In the genomic region with DNA sequence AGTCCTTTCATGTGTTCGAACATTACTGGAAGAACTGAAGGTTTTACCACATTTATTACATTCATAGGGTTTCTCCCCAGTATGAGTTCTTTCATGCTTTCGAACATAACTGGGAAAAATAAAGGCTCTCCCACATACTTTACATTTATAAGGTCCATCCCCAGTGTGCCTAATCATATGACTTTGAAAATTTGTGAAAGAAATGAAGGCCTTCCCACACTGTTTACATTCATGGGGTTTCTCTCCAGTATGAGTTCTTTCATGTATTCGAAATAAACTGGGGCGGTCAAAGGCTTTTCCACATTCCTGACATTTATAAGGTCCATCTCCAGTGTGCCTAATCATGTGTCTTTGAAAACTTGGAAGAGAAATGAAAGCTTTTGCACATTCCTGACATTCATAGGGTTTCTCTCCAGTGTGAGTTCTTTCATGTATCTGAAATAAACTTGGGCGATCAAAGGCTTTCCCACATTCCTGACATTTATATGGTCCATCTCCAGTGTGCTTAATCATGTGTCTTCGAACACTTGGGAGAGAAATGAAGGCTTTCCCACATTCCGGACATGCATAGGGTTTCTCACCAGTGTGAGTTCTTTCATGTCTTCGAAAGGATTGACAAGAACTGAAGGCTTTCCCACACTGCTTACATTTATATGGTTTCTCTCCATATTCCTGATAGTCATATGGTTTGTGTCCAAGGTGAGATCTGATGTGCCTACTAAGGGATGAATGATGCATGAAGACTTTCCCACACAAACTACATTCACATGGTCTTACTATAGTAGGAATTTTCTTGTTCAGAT, we compare ENCODE assay signal across 9 cellular contexts. TPM values are rescaled to one million over a fixed set of nuclear protein-coding genes. Genes with fewer than 3 reads are reported as not detected.
DNase-seq lines count a peak whose midpoint lies in the region; ATAC-seq and TF ChIP-seq lines count a peak whose summit lies in the region.
"Had no signal": no experiment of that assay in that cellular context is flagged by ENCODE, and none has a peak within 500 bp of the region (broad histone marks: within the 10 kb centered on the region; RNA-seq: fewer than 3 reads in every experiment).

No MANE protein-coding gene starts in this region.

- no peak overlapping the region for H2AK5ac ChIP-seq in IMR-90 (ENCODE audit: low read depth, low read length)

- POLR2A ChIA-PET in IMR-90 (lab: Charles Lee; ENCODE audit: unreplicated experiment), result no interaction called here

- no peaks in the 10 kb centered on the region for H4K20me1 ChIP-seq in IMR-90 (ENCODE audit: insufficient read depth, low read length)

- H3K36me3 ChIP-seq in IMR-90 (ENCODE audit: control insufficient read depth, insufficient read depth, low read length) (peaks cover 56% of the 10 kb centered on the region), tibial nerve (peaks cover 18 to 99% (median 50%) of the 10 kb centered on the region in 3 donors)

- H3K27me3 ChIP-seq in IMR-90 (ENCODE audit: control insufficient read depth, insufficient read depth, low read length) (no peaks in the 10 kb centered on the region), tibial nerve (no peaks in the 10 kb centered on the region)

- H3K4me3 ChIP-seq in IMR-90 (ENCODE audit: insufficient read depth, low read depth, low read length), result no peak overlapping the region
- peak overlapping the region; percentile 34 for H3K4me3 ChIP-seq in coronary artery
- H3K4me3 ChIP-seq in tibial nerve, result no peak overlapping the region

- TF ChIP-seq CTCF in IMR-90 (conservative IDR thresholded peaks at IDR 0.05; ENCODE audit: low read depth, low read length) (no peak), coronary artery (IDR thresholded peaks at IDR 0.05) (no peak), tibial nerve (IDR thresholded peaks at IDR 0.05) (no peak)

- dilution Hi-C loops in IMR-90 (cut with HindIII; ENCODE audit: low sequenced_read_pairs, unreplicated experiment), result no loop called here

- no peak for TF ChIP-seq RAD21 in IMR-90 (IDR thresholded peaks at IDR 0.05; ENCODE audit: low read length)

- no peak for TF ChIP-seq EP300 in tibial nerve (IDR thresholded peaks at IDR 0.05)

- BruUV-seq in IMR-90 (replicated peaks; lab: Mats Ljungman, UMichigan), result no TSS peak

- H3K27ac ChIP-seq in IMR-90 (ENCODE audit: insufficient read depth, low read length) (no peak overlapping the region), coronary artery (no peak overlapping the region), substantia nigra (ENCODE audit: low read depth, low read length, poor library complexity, severe bottlenecking) (no peak overlapping the region), tibial nerve (no peak overlapping the region)

- DNase-seq in EH (ENCODE audit: low read depth) (peak; percentile 35), IMR-90 (peak; percentile 41), coronary artery (ENCODE audit: low spot score) (no peak), myocyte (ENCODE audit: low read depth) (peak; percentile 36), substantia nigra (lab: John Stamatoyannopoulos, UW) (no peak), tibial nerve (ENCODE audit: low spot score in 2 of 2) (no peak)
- DNase-seq: activated naive CD4-positive, alpha-beta T cell had no signal

- no peak overlapping the region for H4K5ac ChIP-seq in IMR-90 (ENCODE audit: low read depth, low read length)

- no peak overlapping the region for H3K56ac ChIP-seq in IMR-90 (ENCODE audit: extremely low read depth, insufficient read depth, low read length)

- ATAC-seq in IMR-90 (ENCODE audit: low read depth), result no peak
- no peak for ATAC-seq in HG02885 (IDR thresholded peaks at IDR 0.05; ENCODE audit: poor library complexity, unreplicated experiment)
- ATAC-seq: natural killer cell treated with Interleukin-12 subunit alpha and Interleukin-12 subunit beta and Interleukin-15 and Interleukin-18, amount 100 ng/mL, for 72 hours had no signal

- no peak overlapping the region for H2BK120ac ChIP-seq in IMR-90 (ENCODE audit: low read depth, low read length)

- peaks cover 5 to 15% of the 10 kb centered on the region in 2 experiments for H3K79me1 ChIP-seq in IMR-90 (ENCODE audit: low read depth in 1 of 2, low read length in 2 of 2)

- H4K91ac ChIP-seq in IMR-90 (ENCODE audit: insufficient read depth, low read depth, low read length), result no peak overlapping the region

- CTCF ChIA-PET in IMR-90 (lab: Yijun Ruan, JAX), result no interaction called here

- no peaks in the 10 kb centered on the region for H3K9me1 ChIP-seq in IMR-90 (ENCODE audit: insufficient read depth, low read length)

- H4K8ac ChIP-seq in IMR-90 (ENCODE audit: low read depth in 2 of 2, low read length in 2 of 2), result no peak overlapping the region

- H3K9ac ChIP-seq in IMR-90 (ENCODE audit: low read depth, low read length), result no peak overlapping the region

- H2BK20ac ChIP-seq in IMR-90 (ENCODE audit: low read depth, low read length), result no peak overlapping the region

- TF ChIP-seq POLR2A in IMR-90 (IDR thresholded peaks at IDR 0.05; ENCODE audit: low read depth, low read length), result no peak
- TF ChIP-seq POLR2A in tibial nerve (IDR thresholded peaks at IDR 0.05), result no peak

- no peaks in the 10 kb centered on the region for H3K4me1 ChIP-seq in IMR-90 (ENCODE audit: control insufficient read depth, insufficient read depth, low read length)
- H3K4me1 ChIP-seq in tibial nerve, result no peaks in the 10 kb centered on the region

- H3K4me2 ChIP-seq in IMR-90 (ENCODE audit: low read depth, low read length), result no peak overlapping the region

- no peak overlapping the region for H3K4ac ChIP-seq in IMR-90 (ENCODE audit: low read depth, low read length)

- intact Hi-C loops in IMR-90 (cut with micrococcal nuclease), result no loop called here

- no peak overlapping the region for H2AFZ ChIP-seq in IMR-90 (replicated peaks; ENCODE audit: low read length, poor library complexity)

- in situ Hi-C loops in IMR-90 (cut with MboI; ENCODE audit: low sequenced_read_pairs), result no loop called here

- no peak overlapping the region for H3K23ac ChIP-seq in IMR-90 (ENCODE audit: low read depth, low read length)

- H3K9me3 ChIP-seq in IMR-90 (ENCODE audit: control insufficient read depth, insufficient read depth, low read length), result peaks cover 92% of the 10 kb centered on the region
- H3K9me3 ChIP-seq in tibial nerve, result peaks cover 8 to 99% (median 70%) of the 10 kb centered on the region in 4 donors

- WGBS in IMR-90 (ENCODE audit: extremely low coverage in 2 of 2, insufficient read length in 1 of 2), 2 experiments, result 100% methylated on average over 1 of the region's 8 CpGs; no CpG with 5 or more reads in 1 of the 2 experiments
- 97 to 98% methylated on average over 8 of the region's 8 CpGs for WGBS in tibial nerve, 2 donors

- H3K14ac ChIP-seq in IMR-90 (replicated peaks; ENCODE audit: low read depth, low read length), result no peak overlapping the region

- H2BK5ac ChIP-seq in IMR-90 (ENCODE audit: low read depth, low read length, poor library complexity, severe bottlenecking), result no peak overlapping the region

- H3K18ac ChIP-seq in IMR-90 (ENCODE audit: low read depth, low read length), result no peak overlapping the region

- H2AK9ac ChIP-seq in IMR-90 (replicated peaks; ENCODE audit: low read depth, low read length, poor library complexity), result no peak overlapping the region

- no peak overlapping the region for H2BK15ac ChIP-seq in IMR-90 (ENCODE audit: low read depth, low read length)

TF ChIP-seq in IMR-90, 13 proteins besides CTCF, POLR2A, EP300 and RAD21:
- peak; percentile 75 for TF ChIP-seq RCOR1 (IDR thresholded peaks at IDR 0.05; ENCODE audit: insufficient replicate concordance, low read length)
- TF ChIP-seq NFE2L2 (IDR thresholded peaks at IDR 0.05; ENCODE audit: low read depth, low read length), result no peak
TF ChIP-seq in IMR-90: peak in this region for 1.

RNA-seq across cellular contexts. Expression of gene ZNF564, which starts 24.0 kb away (rescaled TPM):
- total RNA-seq in IMR-90 (2012; rRNA removed) (6.3 and 9.4 TPM in 2 replicates), myocyte (5.8 and 6.0 TPM in 2 replicates), tibial nerve (10 to 100 TPM; 12.0 to 20.6 (median 14.7) TPM)
- 1.2 and 1.5 TPM in 2 replicates for polyA plus RNA-seq in IMR-90 (2012; rRNA removed)
- polyA plus RNA-seq in IMR-90 (2012; cell fraction: cytosol; rRNA removed), result 0.26 and 0.49 TPM in 2 replicates
- 0.51 and 1.8 TPM in 2 replicates for polyA plus RNA-seq in IMR-90 (2012; cell fraction: nucleus; rRNA removed; ENCODE audit: low replicate concordance)
- polyA plus RNA-seq in myocyte (2012), result 2.5 TPM

RNA-seq across cellular contexts. Expression of gene ZNF709, which starts 42.6 kb away (rescaled TPM):
- total RNA-seq in IMR-90 (2012; rRNA removed), result 3.8 and 4.2 TPM in 2 replicates
- 0.43 and 0.50 TPM in 2 replicates for polyA plus RNA-seq in IMR-90 (2012; rRNA removed)
- polyA plus RNA-seq in IMR-90 (2012; cell fraction: cytosol; rRNA removed), result 0.12 and 0.21 TPM in 2 replicates
- polyA plus RNA-seq in IMR-90 (2012; cell fraction: nucleus; rRNA removed; ENCODE audit: low replicate concordance), result 0.37 and 1.3 TPM in 2 replicates
- total RNA-seq in myocyte, result 3.2 and 4.4 TPM in 2 replicates
- polyA plus RNA-seq in myocyte (2012), result 0.74 TPM
- total RNA-seq in tibial nerve, result 1 to 10 TPM; 2.9 to 4.8 (median 4.5) TPM

Comparison
In these comparisons a context has a peak if more than half of its experiments do, and no peak if none do; other contexts are left out.
1. DNase-seq: peak in EH (single experiment), IMR-90 (single experiment) and myocyte (single experiment); none in coronary artery (single experiment), substantia nigra (0 of 49) and tibial nerve (0 of 2).